ENCODE assay signal across 9 cellular contexts in the genomic region with DNA sequence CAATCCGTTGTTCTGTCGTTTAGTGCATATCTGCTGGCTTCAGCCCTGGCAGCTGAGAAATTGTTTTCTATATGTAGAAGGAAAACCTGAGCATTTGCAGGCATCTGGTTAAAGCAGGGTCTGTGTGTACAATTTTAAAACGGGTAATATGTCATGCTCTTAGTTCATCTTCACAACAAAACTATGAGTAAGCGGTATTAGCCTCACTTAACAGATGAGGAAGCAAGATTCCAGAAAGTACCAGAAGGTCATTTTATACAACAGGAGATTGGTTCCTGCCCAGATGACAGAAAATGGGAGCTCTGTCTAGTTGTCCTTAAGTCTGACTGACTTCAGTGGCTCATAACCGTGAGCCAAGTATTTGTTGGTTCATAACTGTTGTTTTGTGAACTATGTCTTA. TPM values are rescaled to one million over a fixed set of nuclear protein-coding genes. Genes with fewer than 3 reads are reported as not detected.
A peak's percentile ranks its signal among the peaks of the same experiment; 100 is the strongest.
DNase-seq lines count a peak whose midpoint lies in the region; ATAC-seq and TF ChIP-seq lines count a peak whose summit lies in the region.
"Had no signal": no experiment of that assay in that cellular context is flagged by ENCODE, and none has a peak within 500 bp of the region (broad histone marks: within the 10 kb centered on the region; RNA-seq: fewer than 3 reads in every experiment).

No MANE protein-coding gene starts in this region.

- WGBS in stomach, 5 donors = 70 to 85% (median 75%) methylated on average over 5 of the region's 5 CpGs

- no peaks in the 10 kb centered on the region for H3K27me3 Mint-ChIP-seq in activated CD4-positive, alpha-beta T cell treated with anti-CD3 and anti-CD28 coated beads for 36 hours
- no peaks in the 10 kb centered on the region for H3K27me3 Mint-ChIP-seq in activated T-helper 1 cell treated with anti-CD3 and anti-CD28 coated beads, Interleukin-12 subunit alpha, Interleukin-12 subunit beta, Interleukin-2, Interleukin-4 antibody, amounts not matched to agents 30 ng/mL and 10 ng/mL and 1 ng/mL, durations not matched to agents 14 hours and 24 hours and 36 hours (ENCODE audit: insufficient read depth)

- peak overlapping the region; percentile 92 for H3K27ac Mint-ChIP-seq in activated CD4-positive, alpha-beta T cell treated with anti-CD3 and anti-CD28 coated beads for 36 hours
- H3K27ac Mint-ChIP-seq in activated T-helper 1 cell treated with anti-CD3 and anti-CD28 coated beads, Interleukin-12 subunit alpha, Interleukin-12 subunit beta, Interleukin-2, Interleukin-4 antibody, amounts not matched to agents 30 ng/mL and 10 ng/mL and 1 ng/mL, durations not matched to agents 14 hours and 24 hours and 36 hours = peak overlapping the region; percentile 70

- peaks cover 22% of the 10 kb centered on the region for H3K36me3 Mint-ChIP-seq in activated CD4-positive, alpha-beta T cell treated with anti-CD3 and anti-CD28 coated beads for 36 hours (ENCODE audit: low read depth)
- peaks cover 30% of the 10 kb centered on the region for H3K36me3 Mint-ChIP-seq in activated T-helper 1 cell treated with anti-CD3 and anti-CD28 coated beads, Interleukin-12 subunit alpha, Interleukin-12 subunit beta, Interleukin-2, Interleukin-4 antibody, amounts not matched to agents 30 ng/mL and 10 ng/mL and 1 ng/mL, durations not matched to agents 14 hours and 24 hours and 36 hours (ENCODE audit: low read depth)

- H3K9me3 ChIP-seq in iPS-18a (ENCODE audit: control insufficient read depth, low read depth, low read length) = no peaks in the 10 kb centered on the region
- H3K9me3 ChIP-seq in stomach = no peaks in the 10 kb centered on the region

- peaks cover 30% of the 10 kb centered on the region for H3K4me1 Mint-ChIP-seq in activated CD4-positive, alpha-beta T cell treated with anti-CD3 and anti-CD28 coated beads for 36 hours
- peaks cover 40% of the 10 kb centered on the region for H3K4me1 Mint-ChIP-seq in activated T-helper 1 cell treated with anti-CD3 and anti-CD28 coated beads, Interleukin-12 subunit alpha, Interleukin-12 subunit beta, Interleukin-2, Interleukin-4 antibody, amounts not matched to agents 30 ng/mL and 10 ng/mL and 1 ng/mL, durations not matched to agents 14 hours and 24 hours and 36 hours (ENCODE audit: low read depth)

- ATAC-seq in activated CD4-positive, alpha-beta T cell treated with anti-CD3 and anti-CD28 coated beads for 36 hours = no peak

- H3K36me3 ChIP-seq in iPS-18a (ENCODE audit: control insufficient read depth, low read depth, low read length) (peaks cover 61% of the 10 kb centered on the region), stomach (peaks cover 15 to 71% (median 67%) of the 10 kb centered on the region in 4 donors)

- no peak overlapping the region for H3K9ac ChIP-seq in iPS-18a (ENCODE audit: low read length)

- peak overlapping the region; percentile 94 for H3K4me3 ChIP-seq in iPS-18a (ENCODE audit: low read length)
- H3K4me3 ChIP-seq in stomach = peak overlapping the region; percentile 68 to 76 (median 74)

- POLR2A ChIA-PET in activated CD4-positive, alpha-beta T cell treated with anti-CD3 and anti-CD28 coated beads for 36 hours (lab: Charles Lee) = no interaction called here

- TF ChIP-seq POLR2A in stomach (IDR thresholded peaks at IDR 0.05) = no peak

- CTCF ChIA-PET in activated CD4-positive, alpha-beta T cell treated with anti-CD3 and anti-CD28 coated beads for 36 hours (lab: Charles Lee) = interaction anchor here (0.9 to 2.2 kb wide), 10 partner anchors 16 to 275 kb away, joined by 3 to 15 read pairs (median 4); no protein-coding TSS in a partner anchor

- no peak overlapping the region for H3K27ac ChIP-seq in iPS-18a (ENCODE audit: low read length)
- H3K27ac ChIP-seq in stomach = peak overlapping the region in 4 of 5 donors; percentile 94 to 98 (median 95)

- peak overlapping the region; percentile 80 for H3K4me3 Mint-ChIP-seq in activated CD4-positive, alpha-beta T cell treated with anti-CD3 and anti-CD28 coated beads for 36 hours
- peak overlapping the region; percentile 94 for H3K4me3 Mint-ChIP-seq in activated T-helper 1 cell treated with anti-CD3 and anti-CD28 coated beads, Interleukin-12 subunit alpha, Interleukin-12 subunit beta, Interleukin-2, Interleukin-4 antibody, amounts not matched to agents 30 ng/mL and 10 ng/mL and 1 ng/mL, durations not matched to agents 14 hours and 24 hours and 36 hours

- no peak for TF ChIP-seq EP300 in stomach (IDR thresholded peaks at IDR 0.05)

- no peaks in the 10 kb centered on the region for H3K9me3 Mint-ChIP-seq in activated CD4-positive, alpha-beta T cell treated with anti-CD3 and anti-CD28 coated beads for 36 hours (ENCODE audit: low read depth)
- H3K9me3 Mint-ChIP-seq in activated T-helper 1 cell treated with anti-CD3 and anti-CD28 coated beads, Interleukin-12 subunit alpha, Interleukin-12 subunit beta, Interleukin-2, Interleukin-4 antibody, amounts not matched to agents 30 ng/mL and 10 ng/mL and 1 ng/mL, durations not matched to agents 14 hours and 24 hours and 36 hours = no peaks in the 10 kb centered on the region

- no peak for DNase-seq in activated CD4-positive, alpha-beta T cell treated with anti-CD3 and anti-CD28 coated beads for 36 hours
- DNase-seq in activated CD4-positive, alpha-beta T cell treated with anti-CD3 and anti-CD28 coated beads, Interleukin-2, amount 50 U/mL, for 1 hour = no peak
- DNase-seq in activated T-helper 1 cell treated with anti-CD3 and anti-CD28 coated beads, Interleukin-12 subunit alpha, Interleukin-12 subunit beta, Interleukin-2, Interleukin-4 antibody, amounts not matched to agents 30 ng/mL and 10 ng/mL and 1 ng/mL, durations not matched to agents 14 hours and 24 hours and 36 hours (ENCODE audit: low spot score) = no peak
- DNase-seq in stomach (no peak), NCI-H1694 (lab: John Stamatoyannopoulos, UW) (no peak), NCI-H146 (lab: John Stamatoyannopoulos, UW) (no peak)
- no peak for DNase-seq in activated effector memory CD4-positive, alpha-beta T cell treated with Interleukin-2 at 50 U/mL for 16 hours

- no peak for TF ChIP-seq CTCF in stomach (IDR thresholded peaks at IDR 0.05)

- peaks cover 4% of the 10 kb centered on the region for H3K4me1 ChIP-seq in iPS-18a (ENCODE audit: control insufficient read depth, low read depth, low read length)
- H3K4me1 ChIP-seq in stomach = peaks cover 21 to 68% (median 42%) of the 10 kb centered on the region in 4 donors

- intact Hi-C loops in activated CD4-positive, alpha-beta T cell treated with anti-CD3 and anti-CD28 coated beads for 36 hours (cut with DNase I, micrococcal nuclease) = loop anchor here (5.0 to 10.0 kb wide), 4 partner anchors 50 to 1032 kb away; a partner anchor contains a TSS
- intact Hi-C loops in activated T-helper 1 cell treated with anti-CD3 and anti-CD28 coated beads, Interleukin-12 subunit alpha, Interleukin-12 subunit beta, Interleukin-2, Interleukin-4 antibody, amounts not matched to agents 30 ng/mL and 10 ng/mL and 1 ng/mL, durations not matched to agents 14 hours and 24 hours and 36 hours (cut with micrococcal nuclease) = loop anchor here (5.0 kb wide), 2 partner anchors 160 to 795 kb away; a partner anchor contains a TSS
- intact Hi-C loops in stomach (cut with DNase I; ENCODE audit: low total_unique reads) = no loop called here

- H3K27me3 ChIP-seq in iPS-18a (ENCODE audit: control insufficient read depth, insufficient read depth, low read length) = no peaks in the 10 kb centered on the region
- H3K27me3 ChIP-seq in stomach = no peaks in the 10 kb centered on the region

RNA-seq across cellular contexts. Expression of a gene that starts 1.1 kb away (rescaled TPM):
- total RNA-seq in activated CD4-positive, alpha-beta T cell treated with anti-CD3 and anti-CD28 coated beads for 36 hours = 10 to 100 TPM; 27.1 to 39.2 TPM
- 38.8 and 42.7 TPM in 2 replicates for total RNA-seq in activated T-helper 1 cell treated with anti-CD3 and anti-CD28 coated beads, Interleukin-12 subunit alpha, Interleukin-12 subunit beta, Interleukin-2, Interleukin-4 antibody, amounts not matched to agents 30 ng/mL and 10 ng/mL and 1 ng/mL, durations not matched to agents 14 hours and 24 hours and 36 hours
- 100 to 1,000 TPM in 1 of 5 donors, 10 to 100 TPM in 3, 1 to 10 TPM in 1; 9.3 to 103 (median 25.9) TPM for total RNA-seq in stomach
- polyA plus RNA-seq in stomach = 10 to 100 TPM; 14.9 to 25.8 (median 25.3) TPM

RNA-seq across cellular contexts. Expression of a gene that starts 1.3 kb away (rescaled TPM):
- total RNA-seq in activated CD4-positive, alpha-beta T cell treated with anti-CD3 and anti-CD28 coated beads for 36 hours = 10 to 100 TPM; 36.7 to 40.3 TPM
- total RNA-seq in activated T-helper 1 cell treated with anti-CD3 and anti-CD28 coated beads, Interleukin-12 subunit alpha, Interleukin-12 subunit beta, Interleukin-2, Interleukin-4 antibody, amounts not matched to agents 30 ng/mL and 10 ng/mL and 1 ng/mL, durations not matched to agents 14 hours and 24 hours and 36 hours = 51.5 and 53.8 TPM in 2 replicates
- total RNA-seq in stomach = 10 to 100 TPM; 44.0 to 91.1 (median 76.4) TPM
- polyA plus RNA-seq in stomach = 10 to 100 TPM; 44.8 to 69.7 (median 52.0) TPM

RNA-seq across cellular contexts. Expression of a gene that starts 8.7 kb away (rescaled TPM):
- 1 to 10 TPM; 3.8 to 4.2 TPM for total RNA-seq in activated CD4-positive, alpha-beta T cell treated with anti-CD3 and anti-CD28 coated beads for 36 hours
- total RNA-seq in activated T-helper 1 cell treated with anti-CD3 and anti-CD28 coated beads, Interleukin-12 subunit alpha, Interleukin-12 subunit beta, Interleukin-2, Interleukin-4 antibody, amounts not matched to agents 30 ng/mL and 10 ng/mL and 1 ng/mL, durations not matched to agents 14 hours and 24 hours and 36 hours = 2.4 and 3.1 TPM in 2 replicates
- total RNA-seq in stomach = 100 to 1,000 TPM in 1 of 5 donors, 10 to 100 TPM in 4; 10.9 to 474 (median 34.2) TPM
- polyA plus RNA-seq in stomach = 10 to 100 TPM; 12.8 to 50.1 (median 16.7) TPM

RNA-seq across cellular contexts. Expression of a gene that starts 14.6 kb away (rescaled TPM):
- 10 to 100 TPM; 20.9 to 21.0 TPM for total RNA-seq in activated CD4-positive, alpha-beta T cell treated with anti-CD3 and anti-CD28 coated beads for 36 hours
- 18.2 and 20.0 TPM in 2 replicates for total RNA-seq in activated T-helper 1 cell treated with anti-CD3 and anti-CD28 coated beads, Interleukin-12 subunit alpha, Interleukin-12 subunit beta, Interleukin-2, Interleukin-4 antibody, amounts not matched to agents 30 ng/mL and 10 ng/mL and 1 ng/mL, durations not matched to agents 14 hours and 24 hours and 36 hours
- total RNA-seq in stomach = 10 to 100 TPM; 10.6 to 45.1 (median 24.0) TPM
- polyA plus RNA-seq in stomach = 1 to 10 TPM; 1.8 to 4.8 (median 2.6) TPM

RNA-seq across cellular contexts. Expression of a gene that starts 41.6 kb away (rescaled TPM):
- under 1 TPM; 0.16 to 0.33 TPM for total RNA-seq in activated CD4-positive, alpha-beta T cell treated with anti-CD3 and anti-CD28 coated beads for 36 hours
- 1.2 TPM in 1 of 2 replicates, not detected in the other for total RNA-seq in activated T-helper 1 cell treated with anti-CD3 and anti-CD28 coated beads, Interleukin-12 subunit alpha, Interleukin-12 subunit beta, Interleukin-2, Interleukin-4 antibody, amounts not matched to agents 30 ng/mL and 10 ng/mL and 1 ng/mL, durations not matched to agents 14 hours and 24 hours and 36 hours
- total RNA-seq in stomach = 10 to 100 TPM in 1 of 5 donors, not detected in 4; 27.2 TPM
- 1 to 10 TPM in 2 of 3 donors, under 1 TPM in 1; 0.31 to 2.0 (median 1.5) TPM for polyA plus RNA-seq in stomach
- total RNA-seq: myocyte had no signal
